ENCODE assay signal across 25 cellular contexts in genomic region chr1:22280526-22280925, GRCh38.
"Had no signal": no experiment of that assay in that cellular context is flagged by ENCODE, and none has a peak within 500 bp of the region (broad histone marks: within the 10 kb centered on the region; RNA-seq: fewer than 3 reads in every experiment).

No MANE protein-coding gene starts in this region.

- H3K9me3 Mint-ChIP-seq: activated CD4-positive, alpha-beta memory T cell treated with anti-CD3 and anti-CD28 coated beads, Interleukin-2, amount 10 ng/mL, durations not matched to agents 7 days and 5 days; activated CD4-positive, alpha-beta T cell treated with anti-CD3 and anti-CD28 coated beads, Interleukin-2, amount 10 ng/mL, durations not matched to agents 24 days and 14 days; activated naive CD4-positive, alpha-beta T cell treated with anti-CD3 and anti-CD28 coated beads, Interleukin-2, amount 10 ng/mL, durations not matched to agents 7 days and 5 days; activated naive CD4-positive, alpha-beta T cell treated with anti-CD3 and anti-CD28 coated beads, Interleukin-2, amount 50 U/mL, for 72 hours; activated naive CD8-positive, alpha-beta T cell treated with anti-CD3 and anti-CD28 coated beads, Interleukin-2, amount 10 ng/mL, durations not matched to agents 7 days and 5 days; activated T-cell treated with anti-CD3 and anti-CD28 coated beads, Interleukin-2, amount 50 U/mL, for 24 hours; activated T-cell treated with anti-CD3 and anti-CD28 coated beads, Interleukin-2, amount 50 U/mL, for 72 hours; T-helper 2 cell treated with Interferon-gamma antibody and Interleukin-4, amounts not matched to agents 5 μg/mL and 100 μg/mL, for 36 hours had no signal

- H3K9me3 ChIP-seq: ascending aorta, breast epithelium, colonic mucosa had no signal

- H3K27ac ChIP-seq: ascending aorta, breast epithelium, colonic mucosa had no signal

- H3K27ac Mint-ChIP-seq: activated CD4-positive, alpha-beta memory T cell treated with anti-CD3 and anti-CD28 coated beads, Interleukin-2, amount 10 ng/mL, durations not matched to agents 7 days and 5 days; activated CD4-positive, alpha-beta T cell treated with anti-CD3 and anti-CD28 coated beads for 36 hours; activated CD4-positive, alpha-beta T cell treated with anti-CD3 and anti-CD28 coated beads, Interleukin-2, amount 10 ng/mL, durations not matched to agents 24 days and 14 days; activated naive CD4-positive, alpha-beta T cell treated with anti-CD3 and anti-CD28 coated beads, Interleukin-2, amount 10 ng/mL, durations not matched to agents 7 days and 5 days; activated naive CD4-positive, alpha-beta T cell treated with anti-CD3 and anti-CD28 coated beads, Interleukin-2, amount 50 U/mL, for 72 hours; activated naive CD8-positive, alpha-beta T cell treated with anti-CD3 and anti-CD28 coated beads, Interleukin-2, amount 10 ng/mL, durations not matched to agents 7 days and 5 days; activated T-cell treated with anti-CD3 and anti-CD28 coated beads, Interleukin-2, amount 50 U/mL, for 24 hours; activated T-cell treated with anti-CD3 and anti-CD28 coated beads, Interleukin-2, amount 50 U/mL, for 72 hours; T-helper 17 cell; T-helper 2 cell treated with Interferon-gamma antibody and Interleukin-4, amounts not matched to agents 5 μg/mL and 100 μg/mL, for 36 hours had no signal

- H3K27me3 ChIP-seq: ascending aorta, breast epithelium, colonic mucosa had no signal

- H3K4me1 Mint-ChIP-seq: activated CD4-positive, alpha-beta memory T cell treated with anti-CD3 and anti-CD28 coated beads, Interleukin-2, amount 10 ng/mL, durations not matched to agents 7 days and 5 days; activated CD4-positive, alpha-beta T cell treated with anti-CD3 and anti-CD28 coated beads for 36 hours; activated CD4-positive, alpha-beta T cell treated with anti-CD3 and anti-CD28 coated beads, Interleukin-2, amount 10 ng/mL, durations not matched to agents 24 days and 14 days; activated naive CD4-positive, alpha-beta T cell treated with anti-CD3 and anti-CD28 coated beads, Interleukin-2, amount 10 ng/mL, durations not matched to agents 7 days and 5 days; activated naive CD8-positive, alpha-beta T cell treated with anti-CD3 and anti-CD28 coated beads, Interleukin-2, amount 10 ng/mL, durations not matched to agents 7 days and 5 days; brain; T-helper 17 cell had no signal

- H3K4me3 Mint-ChIP-seq: activated CD4-positive, alpha-beta memory T cell treated with anti-CD3 and anti-CD28 coated beads, Interleukin-2, amount 10 ng/mL, durations not matched to agents 7 days and 5 days; activated CD4-positive, alpha-beta T cell treated with anti-CD3 and anti-CD28 coated beads for 36 hours; activated CD4-positive, alpha-beta T cell treated with anti-CD3 and anti-CD28 coated beads, Interleukin-2, amount 10 ng/mL, durations not matched to agents 24 days and 14 days; activated naive CD4-positive, alpha-beta T cell treated with anti-CD3 and anti-CD28 coated beads, Interleukin-2, amount 10 ng/mL, durations not matched to agents 7 days and 5 days; activated naive CD8-positive, alpha-beta T cell treated with anti-CD3 and anti-CD28 coated beads, Interleukin-2, amount 10 ng/mL, durations not matched to agents 7 days and 5 days; activated T-cell treated with anti-CD3 and anti-CD28 coated beads, Interleukin-2, amount 50 U/mL, for 24 hours; activated T-cell treated with anti-CD3 and anti-CD28 coated beads, Interleukin-2, amount 50 U/mL, for 72 hours; brain; T-helper 17 cell; T-helper 2 cell treated with Interferon-gamma antibody and Interleukin-4, amounts not matched to agents 5 μg/mL and 100 μg/mL, for 36 hours had no signal

- DNase-seq: activated CD4-positive, alpha-beta memory T cell treated with anti-CD3 and anti-CD28 coated beads, Interleukin-2, amount 10 ng/mL, durations not matched to agents 7 days and 5 days; activated CD4-positive, alpha-beta T cell treated with anti-CD3 and anti-CD28 coated beads for 36 hours; activated CD4-positive, alpha-beta T cell treated with anti-CD3 and anti-CD28 coated beads, Interleukin-2, amount 10 ng/mL, durations not matched to agents 24 days and 14 days; activated CD4-positive, CD25-positive, alpha-beta regulatory T cell; activated CD4-positive, CD25-positive, alpha-beta regulatory T cell treated with anti-CD3 and anti-CD28 coated beads, Interleukin-2, amount 50 U/mL, for 72 hours; activated CD8-positive, alpha-beta memory T cell treated with anti-CD3 and anti-CD28 coated beads, Interleukin-2, amount 50 U/mL, for 48 hours; activated gamma-delta T cell; activated naive CD4-positive, alpha-beta T cell; activated naive CD8-positive, alpha-beta T cell treated with anti-CD3 and anti-CD28 coated beads, Interleukin-2, amount 10 ng/mL, durations not matched to agents 7 days and 5 days; activated T-cell treated with anti-CD3 and anti-CD28 coated beads for 4 hours; activated T-cell treated with anti-CD3 and anti-CD28 coated beads, Interleukin-2, amount 50 U/mL, for 24 hours; activated T-cell treated with anti-CD3 and anti-CD28 coated beads, Interleukin-2, amount 50 U/mL, for 72 hours; caudate nucleus; colonic mucosa; effector CD8-positive, alpha-beta T cell; foreskin fibroblast; T-helper 1 cell; T-helper 17 cell; T1000 had no signal

- H3K4me3 ChIP-seq: ascending aorta, breast epithelium, colonic mucosa had no signal

- H3K36me3 ChIP-seq: ascending aorta, breast epithelium, colonic mucosa had no signal

- H3K4me1 ChIP-seq: ascending aorta, colonic mucosa had no signal

- H3K36me3 Mint-ChIP-seq: activated naive CD4-positive, alpha-beta T cell treated with anti-CD3 and anti-CD28 coated beads, Interleukin-2, amount 10 ng/mL, durations not matched to agents 7 days and 5 days; activated naive CD4-positive, alpha-beta T cell treated with anti-CD3 and anti-CD28 coated beads, Interleukin-2, amount 50 U/mL, for 72 hours; activated naive CD8-positive, alpha-beta T cell treated with anti-CD3 and anti-CD28 coated beads, Interleukin-2, amount 10 ng/mL, durations not matched to agents 7 days and 5 days; brain had no signal
